ENCODE assay signal across 12 cellular contexts in the genomic region with DNA sequence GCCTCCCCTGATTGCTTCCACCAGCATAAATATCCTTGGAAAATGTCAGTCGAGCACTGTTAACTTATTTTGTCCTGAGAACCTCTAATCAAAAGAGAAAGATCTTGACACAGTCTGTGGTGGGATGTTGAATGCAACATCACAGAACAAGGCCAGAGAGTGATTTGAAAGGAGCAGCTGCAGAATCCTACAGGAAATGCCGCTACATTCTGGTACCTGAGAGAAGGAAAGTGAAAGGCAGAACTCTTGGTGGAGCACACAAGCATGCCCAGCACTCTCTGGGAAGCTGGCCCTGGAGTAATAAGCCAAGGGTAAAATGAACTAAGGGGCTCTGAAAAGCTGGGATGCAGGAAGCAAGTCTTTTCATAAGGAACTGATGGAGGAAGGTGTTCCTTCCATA.
DNase-seq lines count a peak whose midpoint lies in the region; FAIRE-seq and TF ChIP-seq lines count a peak whose summit lies in the region.
"Had no signal": no experiment of that assay in that cellular context is flagged by ENCODE, and none has a peak within 500 bp of the region (broad histone marks: within the 10 kb centered on the region; RNA-seq: fewer than 3 reads in every experiment).

No MANE protein-coding gene starts in this region.

- H3K4me3 ChIP-seq in Peyer's patch (no peak overlapping the region), fibroblast of pulmonary artery (replicated peaks; ENCODE audit: low read depth, low read length) (no peak overlapping the region), skeletal muscle satellite cell (ENCODE audit: low read length) (peak overlapping the region; percentile 11)

- FAIRE-seq in GM19239 (lab: Jason Lieb, UNC): no peak
- FAIRE-seq: colon had no signal

- peak overlapping the region; percentile 77 for H3K9ac ChIP-seq in skeletal muscle satellite cell (ENCODE audit: low read depth, low read length)

- H3K4me1 ChIP-seq in Peyer's patch: no peaks in the 10 kb centered on the region
- peaks cover 42% of the 10 kb centered on the region for H3K4me1 ChIP-seq in skeletal muscle satellite cell (ENCODE audit: control insufficient read depth, insufficient read depth, low read length)

- DNase-seq in ELR (ENCODE audit: low read depth) (peak; percentile 47), Peyer's patch (no peak), fibroblast of pulmonary artery (ENCODE audit: low read depth) (peak; percentile 37), GM19239 (ENCODE audit: insufficient read length, low spot score) (no peak), inferior parietal cortex (ENCODE audit: extremely low spot score) (no peak), erythroblast (lab: John Stamatoyannopoulos, UW) (no peak)
- DNase-seq: Calu3; NCI-H146; stimulated activated naive CD4-positive, alpha-beta T cell treated with Interleukin-2 at 50 U/mL for 16 hours; T-helper 9 cell had no signal

- H3K27me3 ChIP-seq in Peyer's patch (no peaks in the 10 kb centered on the region), skeletal muscle satellite cell (ENCODE audit: control insufficient read depth, insufficient read depth, low read length) (no peaks in the 10 kb centered on the region)

- peak overlapping the region; percentile 63 for H3K4me2 ChIP-seq in skeletal muscle satellite cell (ENCODE audit: low read length)

- H3K27ac ChIP-seq in Peyer's patch: peak overlapping the region in 3 of 4 donors; percentile 19 to 45 (median 44)

- TF ChIP-seq POLR2A in Peyer's patch (IDR thresholded peaks at IDR 0.05) (no peak), erythroblast (IDR thresholded peaks at IDR 0.05; ENCODE audit: low read length) (no peak)

- TF ChIP-seq CTCF in Peyer's patch (IDR thresholded peaks at IDR 0.05): no peak
- no peak for TF ChIP-seq CTCF in fibroblast of pulmonary artery (IDR thresholded peaks at IDR 0.05; ENCODE audit: low read length, missing control alignments)

- no peaks in the 10 kb centered on the region for H3K36me3 ChIP-seq in Peyer's patch
- no peaks in the 10 kb centered on the region for H3K36me3 ChIP-seq in skeletal muscle satellite cell (ENCODE audit: insufficient read depth, low read length)

- H3K9me3 ChIP-seq in Peyer's patch (no peaks in the 10 kb centered on the region), skeletal muscle satellite cell (replicated peaks; ENCODE audit: low read length) (no peaks in the 10 kb centered on the region)

Comparison
In these comparisons a context has a peak if more than half of its experiments do, and no peak if none do; other contexts are left out.
1. DNase-seq: peak in ELR (single experiment) and fibroblast of pulmonary artery (single experiment); none in Peyer's patch (0 of 3), GM19239 (single experiment), inferior parietal cortex (single experiment) and erythroblast (0 of 2).